ENCODE assay signal across 7 cellular contexts in genomic region chr13:45628094-45628493, GRCh38. TPM values are rescaled to one million over a fixed set of nuclear protein-coding genes. Genes with fewer than 3 reads are reported as not detected.
"Had no signal": no experiment of that assay in that cellular context is flagged by ENCODE, and none has a peak within 500 bp of the region (broad histone marks: within the 10 kb centered on the region; RNA-seq: fewer than 3 reads in every experiment).

No MANE protein-coding gene starts in this region.

- DNase-seq: GOT3, H9, HCEC 1CT, IMR-90, KG1 had no signal

- H3K9me3 Mint-ChIP-seq: H9 had no signal

- H3K4me3 Mint-ChIP-seq: H9 had no signal

- ATAC-seq: K562 had no signal

- H3K4me3 ChIP-seq: K562 had no signal

RNA-seq across cellular contexts. Expression of gene ERICH6B, which starts 12.6 kb away (rescaled TPM):
- total RNA-seq: H9, HT-29, IMR-90, K562 had no signal
- polyA plus RNA-seq: IMR-90, K562 had no signal
